Comparison of ENCODE assay signal across 19 cellular contexts in genomic region chr5:9850456-9850855, GRCh38.
DNase-seq lines count a peak whose midpoint lies in the region; ATAC-seq and TF ChIP-seq lines count a peak whose summit lies in the region.
"Had no signal": no experiment of that assay in that cellular context is flagged by ENCODE, and none has a peak within 500 bp of the region (broad histone marks: within the 10 kb centered on the region; RNA-seq: fewer than 3 reads in every experiment).

No MANE protein-coding gene starts in this region.

- H3K9me3 Mint-ChIP-seq in progenitor cell of endocrine pancreas (ENCODE audit: low read depth): no peaks in the 10 kb centered on the region

- TF ChIP-seq CTCF in esophagus muscularis mucosa (IDR thresholded peaks at IDR 0.05) (no peak), progenitor cell of endocrine pancreas (IDR thresholded peaks at IDR 0.05; ENCODE audit: unreplicated experiment) (no peak), A673 (conservative IDR thresholded peaks at IDR 0.05; ENCODE audit: low read depth, low read length) (no peak)

- H3K27ac Mint-ChIP-seq in progenitor cell of endocrine pancreas: no peak overlapping the region
- H3K27ac Mint-ChIP-seq: CD4-positive, alpha-beta memory T cell had no signal

- DNase-seq in DMS 273 (lab: John Stamatoyannopoulos, UW; ENCODE audit: unreplicated experiment): peak; percentile 5
- DNase-seq in DMS 273 treated with DMSO at 0.1 percent for 48 hours (lab: John Stamatoyannopoulos, UW): no peak
- DNase-seq in cerebellar cortex (ENCODE audit: low spot score): peak; percentile 85
- DNase-seq in esophagus muscularis mucosa (ENCODE audit: extremely low spot score): peak; percentile 64
- peak in 6 of 10 donors; percentile 11 to 82 (median 32) for DNase-seq in posterior cingulate gyrus
- DNase-seq in progenitor cell of endocrine pancreas (ENCODE audit: low spot score, unreplicated experiment): no peak
- DNase-seq in A673 (ENCODE audit: low spot score): no peak
- DNase-seq: ACHN; AML-193; Calu3; CD4-positive, alpha-beta memory T cell; COR-L47; DMS79; EL; GF-D8; H7; HCEC 1CT had no signal

- H3K36me3 Mint-ChIP-seq in progenitor cell of endocrine pancreas (ENCODE audit: insufficient read depth): no peaks in the 10 kb centered on the region
- H3K36me3 Mint-ChIP-seq: CD4-positive, alpha-beta memory T cell had no signal

- no peak for TF ChIP-seq EP300 in esophagus muscularis mucosa (IDR thresholded peaks at IDR 0.05)

- no TSS peak for BruUV-seq in A673 (replicated peaks; lab: Mats Ljungman, UMichigan)

- no peak overlapping the region for H3K4me3 ChIP-seq in esophagus muscularis mucosa
- no peak overlapping the region for H3K4me3 ChIP-seq in A673 (ENCODE audit: low read depth, low read length, poor library complexity, severe bottlenecking)

- CTCF ChIA-PET in A673 (lab: Charles Lee): no interaction called here

- H3K36me3 ChIP-seq in esophagus muscularis mucosa (no peaks in the 10 kb centered on the region), A673 (ENCODE audit: insufficient read depth, low read length, poor library complexity, severe bottlenecking) (no peaks in the 10 kb centered on the region)

- H3K27me3 ChIP-seq in esophagus muscularis mucosa (no peaks in the 10 kb centered on the region), A673 (replicated peaks; ENCODE audit: insufficient read depth, low read depth, low read length, poor library complexity) (no peaks in the 10 kb centered on the region)

- no peaks in the 10 kb centered on the region for H3K4me1 ChIP-seq in esophagus muscularis mucosa
- H3K4me1 ChIP-seq in A673 (ENCODE audit: insufficient read depth, low read length, poor library complexity, severe bottlenecking): no peaks in the 10 kb centered on the region

- TF ChIP-seq POLR2A in esophagus muscularis mucosa (IDR thresholded peaks at IDR 0.05; ENCODE audit: low read depth): no peak

- no peak overlapping the region for H3K4me3 Mint-ChIP-seq in progenitor cell of endocrine pancreas (ENCODE audit: low read depth)
- H3K4me3 Mint-ChIP-seq: CD4-positive, alpha-beta memory T cell had no signal

- no peaks in the 10 kb centered on the region for H3K4me1 Mint-ChIP-seq in progenitor cell of endocrine pancreas (ENCODE audit: low read depth)
- H3K4me1 Mint-ChIP-seq: CD4-positive, alpha-beta memory T cell had no signal

- POLR2A ChIA-PET in A673 (lab: Charles Lee; ENCODE audit: low non-redundant PET): no interaction called here

- no peaks in the 10 kb centered on the region for H3K27me3 Mint-ChIP-seq in progenitor cell of endocrine pancreas

- no peaks in the 10 kb centered on the region for H3K9me3 ChIP-seq in esophagus muscularis mucosa
- no peaks in the 10 kb centered on the region for H3K9me3 ChIP-seq in A673 (ENCODE audit: low read depth, low read length, poor library complexity, severe bottlenecking)

- H3K27ac ChIP-seq in esophagus muscularis mucosa (replicated peaks in 1 of 4): no peak overlapping the region
- no peak overlapping the region for H3K27ac ChIP-seq in A673 (ENCODE audit: low read depth, low read length, poor library complexity, severe bottlenecking)
- H3K27ac ChIP-seq: 22Rv1 had no signal

- intact Hi-C loops in esophagus muscularis mucosa (cut with DNase I) (no loop called here), posterior cingulate gyrus (cut with DNase I) (loop anchor here (5.0 kb wide), 1 partner anchor 178 kb away; no protein-coding TSS in a partner anchor), A673 (cut with micrococcal nuclease; ENCODE audit: unreplicated experiment) (no loop called here)

- ATAC-seq in HG03439 (IDR thresholded peaks at IDR 0.05; ENCODE audit: unreplicated experiment): no peak

- 83% methylated on average over 3 of the region's 5 CpGs for WGBS in esophagus muscularis mucosa

Comparison
In these comparisons a context has a peak if more than half of its experiments do, and no peak if none do; other contexts are left out.
1. DNase-seq: peak in DMS 273 (single experiment), cerebellar cortex (single experiment), esophagus muscularis mucosa (single experiment) and posterior cingulate gyrus (6 of 10); none in DMS 273 treated with DMSO at 0.1 percent for 48 hours (single experiment), progenitor cell of endocrine pancreas (single experiment) and A673 (single experiment).